19 cellular contexts compared by ENCODE assay signal in genomic region chr1:61116421-61116820, GRCh38. TPM values are rescaled to one million over a fixed set of nuclear protein-coding genes. Genes with fewer than 3 reads are reported as not detected.
DNase-seq lines count a peak whose midpoint lies in the region; ATAC-seq, FAIRE-seq and TF ChIP-seq lines count a peak whose summit lies in the region.
"Had no signal": no experiment of that assay in that cellular context is flagged by ENCODE, and none has a peak within 500 bp of the region (broad histone marks: within the 10 kb centered on the region; RNA-seq: fewer than 3 reads in every experiment).

No MANE protein-coding gene starts in this region.

- no peak for TF ChIP-seq CTCF in astrocyte (IDR thresholded peaks at IDR 0.05; ENCODE audit: insufficient read depth, low read depth, low read length)

- H3K4me2 ChIP-seq in astrocyte (ENCODE audit: low read length) (no peak overlapping the region), skeletal muscle satellite cell (ENCODE audit: low read length) (peak overlapping the region; percentile 44)

- H3K27ac ChIP-seq in astrocyte (ENCODE audit: low read depth, low read length) = no peak overlapping the region
- H3K27ac ChIP-seq in right cardiac atrium (ENCODE audit: low read length) = peak overlapping the region; percentile 30
- H3K27ac ChIP-seq: colonic mucosa had no signal

- H3K27me3 Mint-ChIP-seq in astrocyte (ENCODE audit: low read depth, unreplicated experiment) = peaks cover 7% of the 10 kb centered on the region
- H3K27me3 Mint-ChIP-seq: activated T-cell treated with anti-CD3 and anti-CD28 coated beads, Interleukin-2, amount 50 U/mL, for 24 hours had no signal

- WGBS in right cardiac atrium = 16% methylated on average over 6 of the region's 6 CpGs

- peak; percentile 29 for FAIRE-seq in astrocyte (lab: Jason Lieb, UNC)

- in situ Hi-C loops in KBM-7 (cut with MboI; ENCODE audit: low pct_unique_long_range_greater_than_20kb, low sequenced_read_pairs) = no loop called here

- no peaks in the 10 kb centered on the region for H3K36me3 Mint-ChIP-seq in astrocyte (ENCODE audit: low read depth, unreplicated experiment)

- no peak overlapping the region for H3K9ac ChIP-seq in astrocyte (ENCODE audit: low read length)
- no peak overlapping the region for H3K9ac ChIP-seq in skeletal muscle satellite cell (ENCODE audit: low read depth, low read length)

- H3K4me1 ChIP-seq in astrocyte (ENCODE audit: insufficient read depth, low read length) (no peaks in the 10 kb centered on the region), right cardiac atrium (ENCODE audit: control insufficient read depth, insufficient read depth, low read length) (peaks cover 8% of the 10 kb centered on the region), skeletal muscle satellite cell (ENCODE audit: control insufficient read depth, insufficient read depth, low read length) (peaks cover 25% of the 10 kb centered on the region)

- no peak overlapping the region for H2AFZ ChIP-seq in astrocyte (ENCODE audit: low read depth, low read length)

- H3K4me3 ChIP-seq in astrocyte (ENCODE audit: insufficient read depth, low read depth, low read length) = no peak overlapping the region
- H3K4me3 ChIP-seq in right cardiac atrium (ENCODE audit: low read length) = no peak overlapping the region
- H3K4me3 ChIP-seq in skeletal muscle satellite cell (ENCODE audit: low read length) = no peak overlapping the region
- H3K4me3 ChIP-seq: colonic mucosa, lung had no signal

- ATAC-seq in right cardiac atrium (peak in 1 of 2 donors; percentile 44), GM21717 (IDR thresholded peaks at IDR 0.05; ENCODE audit: unreplicated experiment) (no peak)
- ATAC-seq: esophagus mucosa had no signal

- H3K9me3 ChIP-seq in astrocyte (ENCODE audit: insufficient read depth, low read depth, low read length) (no peaks in the 10 kb centered on the region), right cardiac atrium (ENCODE audit: control insufficient read depth, low read length) (no peaks in the 10 kb centered on the region), skeletal muscle satellite cell (replicated peaks; ENCODE audit: low read length) (no peaks in the 10 kb centered on the region)
- H3K9me3 ChIP-seq: colonic mucosa had no signal

- H3K27ac Mint-ChIP-seq in astrocyte (ENCODE audit: unreplicated experiment) = no peak overlapping the region
- H3K27ac Mint-ChIP-seq: activated CD4-positive, alpha-beta T cell treated with anti-CD3 and anti-CD28 coated beads, Interleukin-2, amount 10 ng/mL, durations not matched to agents 24 days and 14 days; activated naive CD8-positive, alpha-beta T cell treated with anti-CD3 and anti-CD28 coated beads for 36 hours; activated T-cell treated with anti-CD3 and anti-CD28 coated beads, Interleukin-2, amount 50 U/mL, for 24 hours had no signal

- DNase-seq in HUDEP-2 (lab: John Stamatoyannopoulos, UW; ENCODE audit: unreplicated experiment in 76 of 76) (peak in 70 of 76 experiments; percentile 9 to 98 (median 80)), astrocyte (ENCODE audit: low read depth) (no peak), right cardiac atrium (no peak), anterior cingulate cortex (lab: John Stamatoyannopoulos, UW) (no peak), KBM-7 (no peak)
- DNase-seq: activated CD4-positive, alpha-beta T cell treated with anti-CD3 and anti-CD28 coated beads, Interleukin-2, amount 10 ng/mL, durations not matched to agents 24 days and 14 days; activated naive CD8-positive, alpha-beta T cell treated with anti-CD3 and anti-CD28 coated beads for 36 hours; activated T-cell treated with anti-CD3 and anti-CD28 coated beads, Interleukin-2, amount 50 U/mL, for 24 hours; colonic mucosa; DMS153; NCI-H1930; retina; stimulated activated CD4-positive, alpha-beta T cell treated with anti-CD3 and anti-CD28 coated beads, Interleukin-4, amount 100 ng/mL, for 1 hour; T-helper 2 cell had no signal

- H3K79me2 ChIP-seq in astrocyte (ENCODE audit: insufficient read depth, low read length) = no peaks in the 10 kb centered on the region

- intact Hi-C loops in right cardiac atrium (cut with DNase I) = no loop called here

- H3K9me3 Mint-ChIP-seq in astrocyte (ENCODE audit: unreplicated experiment) = peaks cover 2% of the 10 kb centered on the region
- H3K9me3 Mint-ChIP-seq: activated CD4-positive, alpha-beta T cell treated with anti-CD3 and anti-CD28 coated beads, Interleukin-2, amount 10 ng/mL, durations not matched to agents 24 days and 14 days; activated naive CD8-positive, alpha-beta T cell treated with anti-CD3 and anti-CD28 coated beads for 36 hours; activated T-cell treated with anti-CD3 and anti-CD28 coated beads, Interleukin-2, amount 50 U/mL, for 24 hours had no signal

- H4K20me1 ChIP-seq in astrocyte (ENCODE audit: insufficient read depth, low read length) = no peaks in the 10 kb centered on the region

- H3K4me1 Mint-ChIP-seq in astrocyte (ENCODE audit: low read depth, unreplicated experiment) = peaks cover 10% of the 10 kb centered on the region
- H3K4me1 Mint-ChIP-seq: activated CD4-positive, alpha-beta T cell treated with anti-CD3 and anti-CD28 coated beads, Interleukin-2, amount 10 ng/mL, durations not matched to agents 24 days and 14 days; activated naive CD8-positive, alpha-beta T cell treated with anti-CD3 and anti-CD28 coated beads for 36 hours had no signal

- H3K27me3 ChIP-seq in astrocyte (ENCODE audit: insufficient read depth, low read length) (no peaks in the 10 kb centered on the region), right cardiac atrium (ENCODE audit: control insufficient read depth, insufficient read depth) (no peaks in the 10 kb centered on the region), skeletal muscle satellite cell (ENCODE audit: control insufficient read depth, insufficient read depth, low read length) (no peaks in the 10 kb centered on the region)
- H3K27me3 ChIP-seq: colonic mucosa had no signal

- H3K36me3 ChIP-seq in astrocyte (ENCODE audit: insufficient read depth, low read length) (no peaks in the 10 kb centered on the region), skeletal muscle satellite cell (ENCODE audit: insufficient read depth, low read length) (no peaks in the 10 kb centered on the region)
- H3K36me3 ChIP-seq: colonic mucosa had no signal

- H3K4me3 Mint-ChIP-seq in astrocyte (ENCODE audit: unreplicated experiment) = no peak overlapping the region
- H3K4me3 Mint-ChIP-seq: activated CD4-positive, alpha-beta T cell treated with anti-CD3 and anti-CD28 coated beads, Interleukin-2, amount 10 ng/mL, durations not matched to agents 24 days and 14 days; activated naive CD8-positive, alpha-beta T cell treated with anti-CD3 and anti-CD28 coated beads for 36 hours; activated T-cell treated with anti-CD3 and anti-CD28 coated beads, Interleukin-2, amount 50 U/mL, for 24 hours; neural crest cell had no signal

RNA-seq across cellular contexts. Expression of gene NFIA, which starts 34.1 kb away (rescaled TPM):
- 4.6 and 7.2 TPM in 2 replicates for total RNA-seq in astrocyte
- 100 to 1,000 TPM; 108 to 127 (median 113) TPM for total RNA-seq in right cardiac atrium
- polyA plus RNA-seq in right cardiac atrium = 15.9 TPM
- 14.2 and 15.1 TPM in 2 replicates for total RNA-seq in skeletal muscle satellite cell (2012; rRNA removed)

Comparison
In these comparisons a context has a peak if more than half of its experiments do, and no peak if none do; other contexts are left out.
1. DNase-seq: peak in HUDEP-2 (70 of 76); none in astrocyte (single experiment), right cardiac atrium (0 of 3), anterior cingulate cortex (0 of 58) and KBM-7 (single experiment).
2. RNA of gene NFIA, which starts 34.1 kb away (total RNA-seq): 108 to 127 TPM in right cardiac atrium; 4.6 to 7.2 TPM in astrocyte; every median in the first group is over 10 times any median in the second.